16 cellular contexts compared by ENCODE assay signal in the genomic region with DNA sequence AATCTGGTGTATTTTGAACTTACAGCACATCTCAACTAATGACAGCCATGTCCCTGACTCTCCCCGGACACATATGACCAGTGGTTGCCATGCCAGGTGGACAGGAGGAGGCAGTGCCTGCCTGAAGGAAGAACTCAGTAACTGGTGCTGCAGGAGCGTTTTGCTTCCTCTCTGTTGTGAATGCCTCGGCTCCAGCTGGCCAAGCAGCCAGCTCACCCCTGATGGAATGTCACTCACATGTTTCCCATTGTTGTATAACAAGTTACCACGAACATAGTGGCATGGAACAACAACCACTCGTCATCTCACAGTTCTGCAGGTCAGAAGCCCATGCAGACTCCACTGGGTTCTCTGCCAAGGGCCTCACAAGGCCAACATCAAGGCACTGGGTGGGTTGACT. TPM values are rescaled to one million over a fixed set of nuclear protein-coding genes. Genes with fewer than 3 reads are reported as not detected.
DNase-seq lines count a peak whose midpoint lies in the region; ATAC-seq and TF ChIP-seq lines count a peak whose summit lies in the region.
"Had no signal": no experiment of that assay in that cellular context is flagged by ENCODE, and none has a peak within 500 bp of the region (broad histone marks: within the 10 kb centered on the region; RNA-seq: fewer than 3 reads in every experiment).

No MANE protein-coding gene starts in this region.

- DNase-seq in CD1c-positive myeloid dendritic cell (ENCODE audit: extremely low spot score), result peak; percentile 26
- DNase-seq in LHCN-M2 (ENCODE audit: low read depth), result peak; percentile 10
- DNase-seq in epithelial cell of esophagus (ENCODE audit: low read depth), result peak; percentile 48
- peak; percentile 34 for DNase-seq in mucosa of gallbladder (ENCODE audit: low spot score)
- no peak for DNase-seq in NCI-H345 (lab: John Stamatoyannopoulos, UW)
- DNase-seq in HT-29 (ENCODE audit: low spot score), result no peak
- no peak for DNase-seq in occipital lobe (lab: John Stamatoyannopoulos, UW)
- DNase-seq: cortex of kidney, DMS153, GOT3, NCI-H1105 treated with DMSO at 0.1 percent for 48 hours, nucleus accumbens had no signal

- no peak for TF ChIP-seq CTCF in epithelial cell of esophagus (IDR thresholded peaks at IDR 0.05; ENCODE audit: insufficient read depth, low read depth, low read length, missing control alignments)

- no peak overlapping the region for H3K4me3 ChIP-seq in epithelial cell of esophagus (ENCODE audit: low read length)
- H3K4me3 ChIP-seq: thoracic aorta had no signal

- no peak for ATAC-seq in HG03097 (IDR thresholded peaks at IDR 0.05; ENCODE audit: low FRiP score, unreplicated experiment)
- ATAC-seq: activated T-helper 17 cell treated with anti-CD3 and anti-CD28 coated beads, Interleukin-2, amount 50 U/mL, for 72 hours; WTC11 had no signal

RNA-seq across cellular contexts. Expression of gene IRF8, which starts 20.1 kb away (rescaled TPM):
- total RNA-seq in LHCN-M2 (2014; rRNA removed) (not detected in 2 replicates), mucosa of gallbladder (29.6 TPM), occipital lobe (9.8 TPM)
- not detected for polyA plus RNA-seq in LHCN-M2 (2012)
- 0.23 TPM in 1 of 2 replicates, not detected in the other for total RNA-seq in HT-29 (2014; rRNA removed; shearing (Covaris generic))

Comparison
In these comparisons a context has a peak if more than half of its experiments do, and no peak if none do; other contexts are left out.
1. DNase-seq: peak in CD1c-positive myeloid dendritic cell (single experiment), LHCN-M2 (single experiment), epithelial cell of esophagus (single experiment) and mucosa of gallbladder (single experiment); none in NCI-H345 (single experiment), HT-29 (single experiment) and occipital lobe (single experiment).